Comparison of ENCODE assay signal across 17 cellular contexts in the genomic region with DNA sequence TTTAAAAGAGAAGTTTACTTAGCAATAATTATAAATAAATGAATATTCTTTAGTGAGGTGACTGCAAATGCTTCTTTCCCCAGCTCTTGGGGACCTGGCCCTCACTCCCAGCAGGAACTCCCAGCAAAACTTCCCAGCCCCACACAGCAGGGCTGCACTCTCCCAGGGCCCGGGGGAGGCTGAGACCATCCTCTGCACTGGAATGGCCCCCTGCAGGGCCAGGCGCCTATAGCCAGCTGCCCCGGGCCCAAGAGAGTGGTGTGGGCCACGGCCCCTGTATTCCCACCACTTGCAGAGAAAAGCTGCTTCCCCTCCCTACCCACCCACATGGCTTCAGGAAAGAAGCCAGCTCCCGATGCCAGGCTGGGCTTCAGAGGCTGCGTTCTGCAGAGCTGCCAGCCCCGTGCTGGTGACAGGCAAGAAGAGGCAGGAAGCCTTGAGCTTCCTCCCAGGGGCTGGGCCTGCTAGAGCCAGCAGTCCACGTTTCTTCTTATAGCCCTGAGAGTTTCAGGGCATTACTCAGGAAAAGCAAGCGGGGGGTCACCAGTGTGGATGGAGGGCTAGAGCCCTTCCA. TPM values are rescaled to one million over a fixed set of nuclear protein-coding genes. Genes with fewer than 3 reads are reported as not detected.
DNase-seq lines count a peak whose midpoint lies in the region; ATAC-seq and TF ChIP-seq lines count a peak whose summit lies in the region.
"Had no signal": no experiment of that assay in that cellular context is flagged by ENCODE, and none has a peak within 500 bp of the region (broad histone marks: within the 10 kb centered on the region; RNA-seq: fewer than 3 reads in every experiment).

No MANE protein-coding gene starts in this region.

- peaks cover 27% of the 10 kb centered on the region for H3K36me3 Mint-ChIP-seq in activated CD8-positive, alpha-beta T cell treated with anti-CD3 and anti-CD28 coated beads for 36 hours (ENCODE audit: low read depth)
- peaks cover 46% of the 10 kb centered on the region for H3K36me3 Mint-ChIP-seq in activated CD8-positive, alpha-beta T cell treated with anti-CD3 and anti-CD28 coated beads, Interleukin-2, amount 10 ng/mL, durations not matched to agents 7 days and 5 days (ENCODE audit: low read depth)
- H3K36me3 Mint-ChIP-seq in type B pancreatic cell: peaks cover 16% of the 10 kb centered on the region

- H4K5ac ChIP-seq in mesendoderm (ENCODE audit: low read length): no peak overlapping the region

- H3K4me1 Mint-ChIP-seq in activated CD8-positive, alpha-beta T cell treated with anti-CD3 and anti-CD28 coated beads for 36 hours (ENCODE audit: low read depth): peaks cover 5% of the 10 kb centered on the region
- H3K4me1 Mint-ChIP-seq in activated CD8-positive, alpha-beta T cell treated with anti-CD3 and anti-CD28 coated beads, Interleukin-2, amount 10 ng/mL, durations not matched to agents 7 days and 5 days (ENCODE audit: low read depth): peaks cover 7% of the 10 kb centered on the region
- peaks cover 4% of the 10 kb centered on the region for H3K4me1 Mint-ChIP-seq in type B pancreatic cell (ENCODE audit: unreplicated experiment)

- no peak overlapping the region for H3K4ac ChIP-seq in mesendoderm (ENCODE audit: low read depth, low read length)

- H4K8ac ChIP-seq in mesendoderm (ENCODE audit: low read depth, low read length): no peak overlapping the region

- CTCF ChIA-PET in activated CD8-positive, alpha-beta T cell treated with anti-CD3 and anti-CD28 coated beads for 36 hours (lab: Charles Lee): interaction anchor here (1.6 to 2.1 kb wide), 2 partner anchors 11 to 188 kb away, joined by 4 to 10 read pairs; partner anchors contain the start of gene AP3S2
- CTCF ChIA-PET in activated CD8-positive, alpha-beta T cell treated with anti-CD3 and anti-CD28 coated beads, Interleukin-2, amount 10 ng/mL, durations not matched to agents 7 days and 5 days (lab: Charles Lee): interaction anchor here (1.0 to 1.6 kb wide), 3 partner anchors 59 to 189 kb away, joined by 3 to 7 read pairs (median 3); no protein-coding TSS in a partner anchor

- H3K18ac ChIP-seq in mesendoderm (ENCODE audit: low read length): no peak overlapping the region

- no peaks in the 10 kb centered on the region for H3K27me3 ChIP-seq in mesendoderm (ENCODE audit: insufficient read depth, low read length, poor library complexity)
- H3K27me3 ChIP-seq: body of pancreas had no signal

- no peak overlapping the region for H3K4me3 ChIP-seq in mesendoderm (ENCODE audit: low read length)
- H3K4me3 ChIP-seq: body of pancreas had no signal

- WGBS in mesendoderm (ENCODE audit: extremely low coverage, insufficient coverage, low lambda C conversion rate): no CpG with 5 or more reads among the region's 9 CpGs

- no peaks in the 10 kb centered on the region for H3K27me3 Mint-ChIP-seq in activated CD8-positive, alpha-beta T cell treated with anti-CD3 and anti-CD28 coated beads for 36 hours
- H3K27me3 Mint-ChIP-seq in activated CD8-positive, alpha-beta T cell treated with anti-CD3 and anti-CD28 coated beads, Interleukin-2, amount 10 ng/mL, durations not matched to agents 7 days and 5 days (ENCODE audit: low read depth): no peaks in the 10 kb centered on the region
- no peaks in the 10 kb centered on the region for H3K27me3 Mint-ChIP-seq in type B pancreatic cell
- H3K27me3 Mint-ChIP-seq: naive thymus-derived CD8-positive, alpha-beta T cell had no signal

- H2BK15ac ChIP-seq in mesendoderm (replicated peaks; ENCODE audit: low read depth): no peak overlapping the region

- H3K27ac Mint-ChIP-seq in activated CD8-positive, alpha-beta T cell treated with anti-CD3 and anti-CD28 coated beads for 36 hours: peak overlapping the region; percentile 15
- no peak overlapping the region for H3K27ac Mint-ChIP-seq in activated CD8-positive, alpha-beta T cell treated with anti-CD3 and anti-CD28 coated beads, Interleukin-2, amount 10 ng/mL, durations not matched to agents 7 days and 5 days
- H3K27ac Mint-ChIP-seq in type B pancreatic cell: peak overlapping the region; percentile 34

- H3K9ac ChIP-seq in mesendoderm (ENCODE audit: low read length): no peak overlapping the region

- POLR2A ChIA-PET in activated CD8-positive, alpha-beta T cell treated with anti-CD3 and anti-CD28 coated beads for 36 hours (lab: Charles Lee): interaction anchor here (1.3 to 1.6 kb wide), 2 partner anchors 21 to 188 kb away, joined by 3 to 4 read pairs; no protein-coding TSS in a partner anchor
- POLR2A ChIA-PET in activated CD8-positive, alpha-beta T cell treated with anti-CD3 and anti-CD28 coated beads, Interleukin-2, amount 10 ng/mL, durations not matched to agents 7 days and 5 days (lab: Charles Lee): interaction anchor here (0.6 to 0.7 kb wide), 2 partner anchors 188 to 327 kb away, joined by 3 read pairs; partner anchors contain the start of gene AP3S2

- no peak overlapping the region for H3K4me2 ChIP-seq in mesendoderm (ENCODE audit: low read length)

- intact Hi-C loops in activated CD8-positive, alpha-beta T cell treated with anti-CD3 and anti-CD28 coated beads for 36 hours (cut with micrococcal nuclease): no loop called here

- no peak overlapping the region for H2BK120ac ChIP-seq in mesendoderm (ENCODE audit: low read depth, low read length)

- no peak overlapping the region for H3K56ac ChIP-seq in mesendoderm (ENCODE audit: low read length)

- no peaks in the 10 kb centered on the region for H3K79me1 ChIP-seq in mesendoderm (ENCODE audit: low read length)

- no peak for DNase-seq in activated CD8-positive, alpha-beta T cell treated with anti-CD3 and anti-CD28 coated beads for 36 hours
- DNase-seq in activated CD8-positive, alpha-beta T cell treated with anti-CD3 and anti-CD28 coated beads, Interleukin-2, amount 10 ng/mL, durations not matched to agents 7 days and 5 days: no peak
- peak; percentile 36 for DNase-seq in dermis blood vessel endothelial cell
- DNase-seq in mesendoderm: peak; percentile 48
- DNase-seq in type B pancreatic cell (ENCODE audit: extremely low spot score, unreplicated experiment): no peak
- no peak for DNase-seq in T1000 (lab: John Stamatoyannopoulos, UW)
- DNase-seq: 8988T; glutamatergic neuron; GOT3; KBM-7; left cardiac atrium; naive thymus-derived CD8-positive, alpha-beta T cell; NCI-H526 treated with DMSO at 0.1 percent for 48 hours; stimulated activated naive CD8-positive, alpha-beta T cell treated with anti-CD3 and anti-CD28 coated beads, Interleukin-15, Interleukin-2, amounts not matched to agents 100 U/mL and 50 U/mL, for 24 hours had no signal

- no peak overlapping the region for H3K23ac ChIP-seq in mesendoderm (ENCODE audit: low read length)

- no peak overlapping the region for H2AK5ac ChIP-seq in mesendoderm (ENCODE audit: low read length)

- no peaks in the 10 kb centered on the region for H3K79me2 ChIP-seq in mesendoderm (ENCODE audit: control insufficient read depth, insufficient read depth, low read length)

- H3K4me1 ChIP-seq in mesendoderm (ENCODE audit: control insufficient read depth, low read depth, low read length): no peaks in the 10 kb centered on the region

- no peak overlapping the region for H3K4me3 Mint-ChIP-seq in activated CD8-positive, alpha-beta T cell treated with anti-CD3 and anti-CD28 coated beads for 36 hours
- H3K4me3 Mint-ChIP-seq in activated CD8-positive, alpha-beta T cell treated with anti-CD3 and anti-CD28 coated beads, Interleukin-2, amount 10 ng/mL, durations not matched to agents 7 days and 5 days: no peak overlapping the region
- no peak overlapping the region for H3K4me3 Mint-ChIP-seq in type B pancreatic cell
- H3K4me3 Mint-ChIP-seq: naive thymus-derived CD8-positive, alpha-beta T cell had no signal

- no peak for ATAC-seq in activated CD8-positive, alpha-beta T cell treated with anti-CD3 and anti-CD28 coated beads for 36 hours
- ATAC-seq in activated CD8-positive, alpha-beta T cell treated with anti-CD3 and anti-CD28 coated beads, Interleukin-2, amount 10 ng/mL, durations not matched to agents 7 days and 5 days: no peak
- ATAC-seq in GM18867 (IDR thresholded peaks at IDR 0.05; ENCODE audit: unreplicated experiment): no peak
- ATAC-seq in HG03439 (IDR thresholded peaks at IDR 0.05; ENCODE audit: unreplicated experiment): no peak
- ATAC-seq: body of pancreas; naive thymus-derived CD8-positive, alpha-beta T cell; stimulated activated naive CD8-positive, alpha-beta T cell treated with anti-CD3 and anti-CD28 coated beads, Interleukin-15, Interleukin-2, amounts not matched to agents 100 U/mL and 50 U/mL, for 24 hours had no signal

- H3K27ac ChIP-seq in mesendoderm (ENCODE audit: low read depth, low read length): peak overlapping the region; percentile 46

- H2BK5ac ChIP-seq in mesendoderm (ENCODE audit: low read length): no peak overlapping the region

- H3K36me3 ChIP-seq in mesendoderm (ENCODE audit: control insufficient read depth, insufficient read depth, low read length): peaks cover 12% of the 10 kb centered on the region

- TF ChIP-seq CTCF in activated CD8-positive, alpha-beta T cell treated with anti-CD3 and anti-CD28 coated beads for 36 hours (IDR thresholded peaks at IDR 0.05): no peak
- TF ChIP-seq CTCF in type B pancreatic cell (conservative IDR thresholded peaks at IDR 0.05): no peak

- H3K9me3 Mint-ChIP-seq in activated CD8-positive, alpha-beta T cell treated with anti-CD3 and anti-CD28 coated beads for 36 hours: no peaks in the 10 kb centered on the region
- no peaks in the 10 kb centered on the region for H3K9me3 Mint-ChIP-seq in activated CD8-positive, alpha-beta T cell treated with anti-CD3 and anti-CD28 coated beads, Interleukin-2, amount 10 ng/mL, durations not matched to agents 7 days and 5 days (ENCODE audit: insufficient read depth)
- H3K9me3 Mint-ChIP-seq in type B pancreatic cell: no peaks in the 10 kb centered on the region
- H3K9me3 Mint-ChIP-seq: naive thymus-derived CD8-positive, alpha-beta T cell had no signal

RNA-seq across cellular contexts. Expression of gene IDH2, which starts 20.0 kb away (rescaled TPM):
- total RNA-seq in activated CD8-positive, alpha-beta T cell treated with anti-CD3 and anti-CD28 coated beads for 36 hours: 100 to 1,000 TPM; 171 to 180 TPM
- total RNA-seq in activated CD8-positive, alpha-beta T cell treated with anti-CD3 and anti-CD28 coated beads, Interleukin-2, amount 10 ng/mL, durations not matched to agents 7 days and 5 days: 100 to 1,000 TPM; 291 to 301 TPM
- total RNA-seq in dermis blood vessel endothelial cell (77.3 and 127 TPM in 2 replicates), type B pancreatic cell (ENCODE audit: low replicate concordance) (225 and 247 TPM in 2 replicates)
- 18.1 TPM for polyA plus RNA-seq in mesendoderm (2013, experiment 1 of 2)
- polyA plus RNA-seq in mesendoderm (2013, experiment 2 of 2): 18.5 TPM

Comparison
In these comparisons a context has a peak if more than half of its experiments do, and no peak if none do; other contexts are left out.
1. DNase-seq: peak in dermis blood vessel endothelial cell (single experiment) and mesendoderm (single experiment); none in activated CD8-positive, alpha-beta T cell treated with anti-CD3 and anti-CD28 coated beads for 36 hours (single experiment), activated CD8-positive, alpha-beta T cell treated with anti-CD3 and anti-CD28 coated beads, Interleukin-2, amount 10 ng/mL, durations not matched to agents 7 days and 5 days (single experiment), type B pancreatic cell (single experiment) and T1000 (single experiment).